8 cellular contexts compared by ENCODE assay signal in the genomic region with DNA sequence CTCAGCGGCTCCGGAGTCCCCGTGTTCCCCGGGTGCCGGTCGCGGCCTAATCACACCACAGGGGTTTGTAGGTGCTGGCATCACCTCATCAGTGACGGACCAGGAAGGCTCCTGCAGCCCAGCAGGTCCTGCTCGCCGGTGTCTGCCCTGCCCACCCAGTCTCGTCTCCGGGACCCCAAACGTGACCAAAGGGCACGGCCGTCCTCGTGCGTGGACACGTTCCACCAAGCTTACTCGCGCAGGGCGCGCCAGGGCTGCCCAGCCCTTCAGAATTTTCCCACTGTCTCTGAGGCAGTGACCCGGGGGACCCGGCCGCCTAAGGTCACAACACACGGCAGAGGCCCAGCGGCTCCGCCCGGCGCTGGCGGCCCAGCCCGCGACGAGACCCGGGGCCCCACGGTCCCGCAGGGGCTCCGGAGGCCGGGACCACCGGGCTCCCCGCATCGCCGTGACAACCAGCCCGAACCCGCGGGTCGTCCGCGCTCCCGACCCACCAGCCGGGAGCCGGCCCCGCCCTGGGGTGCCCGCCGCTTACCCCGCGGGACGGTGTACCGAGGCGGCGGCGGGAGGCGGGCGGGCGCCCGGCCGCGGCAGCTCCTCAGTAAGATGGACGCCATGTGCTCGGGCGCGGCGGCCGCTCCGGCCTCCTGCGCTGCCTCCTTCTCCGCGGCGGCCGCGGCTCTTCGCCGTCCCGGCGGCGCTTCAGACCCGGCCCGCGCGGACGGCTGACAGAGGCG. TPM values are rescaled to one million over a fixed set of nuclear protein-coding genes. Genes with fewer than 3 reads are reported as not detected.
DNase-seq lines count a peak whose midpoint lies in the region; ATAC-seq and TF ChIP-seq lines count a peak whose summit lies in the region.

No MANE protein-coding gene starts in this region.

- H3K36me3 ChIP-seq in BLaER1 treated with 17β-estradiol and CSF1 and Interleukin-3, amounts not matched to agents 10 nM and 100 nM = peaks cover 0 to 21% (median 15%) of the 10 kb centered on the region in 11 experiments; a peak in 15 of 22 replicates
- peaks cover 0 to 6% (median 0%) of the 10 kb centered on the region in 9 donors for H3K36me3 ChIP-seq in heart left ventricle

- H3K9ac ChIP-seq in BLaER1 treated with 17β-estradiol and CSF1 and Interleukin-3, amounts not matched to agents 10 nM and 100 nM = peak overlapping the region; percentile 86 to 97 (median 93)

- peak; percentile 23 for ATAC-seq in GM19455 (IDR thresholded peaks at IDR 0.05; ENCODE audit: unreplicated experiment)
- ATAC-seq in HG03571 (IDR thresholded peaks at IDR 0.05; ENCODE audit: unreplicated experiment) = peak; percentile 26
- peak in 2 of 4 donors; percentile 30 to 37 for ATAC-seq in heart left ventricle

- H3K9me3 ChIP-seq in BLaER1 treated with 17β-estradiol and CSF1 and Interleukin-3, amounts not matched to agents 10 nM and 100 nM (replicated peaks in 1 of 11) = no peaks in the 10 kb centered on the region
- H3K9me3 ChIP-seq in heart left ventricle = no peaks in the 10 kb centered on the region

- H3K4me1 Mint-ChIP-seq in activated T-helper 1 cell treated with anti-CD3 and anti-CD28 coated beads, Interleukin-12 subunit alpha, Interleukin-12 subunit beta, Interleukin-2, Interleukin-4 antibody, amounts not matched to agents 30 ng/mL and 10 ng/mL and 1 ng/mL, durations not matched to agents 14 hours and 24 hours and 36 hours (ENCODE audit: low read depth) = peaks cover 37% of the 10 kb centered on the region

- H3K4me1 ChIP-seq in BLaER1 treated with 17β-estradiol and CSF1 and Interleukin-3, amounts not matched to agents 10 nM and 100 nM = peaks cover 44 to 70% (median 63%) of the 10 kb centered on the region in 10 experiments
- H3K4me1 ChIP-seq in heart left ventricle = peaks cover 0 to 57% (median 26%) of the 10 kb centered on the region in 12 donors

- H3K4me3 Mint-ChIP-seq in activated T-helper 1 cell treated with anti-CD3 and anti-CD28 coated beads, Interleukin-12 subunit alpha, Interleukin-12 subunit beta, Interleukin-2, Interleukin-4 antibody, amounts not matched to agents 30 ng/mL and 10 ng/mL and 1 ng/mL, durations not matched to agents 14 hours and 24 hours and 36 hours = peak overlapping the region; percentile 87

- peak overlapping the region; percentile 83 to 99 (median 96) for H3K4me2 ChIP-seq in BLaER1 treated with 17β-estradiol and CSF1 and Interleukin-3, amounts not matched to agents 10 nM and 100 nM

- intact Hi-C loops in activated T-helper 1 cell treated with anti-CD3 and anti-CD28 coated beads, Interleukin-12 subunit alpha, Interleukin-12 subunit beta, Interleukin-2, Interleukin-4 antibody, amounts not matched to agents 30 ng/mL and 10 ng/mL and 1 ng/mL, durations not matched to agents 14 hours and 24 hours and 36 hours (cut with micrococcal nuclease) = loop anchor here (1.0 to 10.0 kb wide), 14 partner anchors 15 to 923 kb away; a partner anchor contains a TSS
- intact Hi-C loops in heart left ventricle (cut with DNase I) = loop anchor here in 8 of 10 donors (1.0 to 10.0 kb wide), 4 partner anchors 15 to 61 kb away; a partner anchor contains a TSS

- H3K36me3 Mint-ChIP-seq in activated T-helper 1 cell treated with anti-CD3 and anti-CD28 coated beads, Interleukin-12 subunit alpha, Interleukin-12 subunit beta, Interleukin-2, Interleukin-4 antibody, amounts not matched to agents 30 ng/mL and 10 ng/mL and 1 ng/mL, durations not matched to agents 14 hours and 24 hours and 36 hours (ENCODE audit: low read depth) = peaks cover 13% of the 10 kb centered on the region

- no peak for TF ChIP-seq CTCF in heart left ventricle (IDR thresholded peaks at IDR 0.05)
- TF ChIP-seq CTCF in retinal pigment epithelial cell (conservative IDR thresholded peaks at IDR 0.05; ENCODE audit: low read depth, low read length) = no peak

- peak overlapping the region; percentile 87 to 99 (median 96) for H3K4me3 ChIP-seq in BLaER1 treated with 17β-estradiol and CSF1 and Interleukin-3, amounts not matched to agents 10 nM and 100 nM
- peak overlapping the region; percentile 55 to 99 (median 84) for H3K4me3 ChIP-seq in heart left ventricle
- H3K4me3 ChIP-seq in retinal pigment epithelial cell (ENCODE audit: low read length) = peak overlapping the region; percentile 83

- TF ChIP-seq POLR2A in heart left ventricle (IDR thresholded peaks at IDR 0.05) = no peak

- no peaks in the 10 kb centered on the region for H3K9me3 Mint-ChIP-seq in activated T-helper 1 cell treated with anti-CD3 and anti-CD28 coated beads, Interleukin-12 subunit alpha, Interleukin-12 subunit beta, Interleukin-2, Interleukin-4 antibody, amounts not matched to agents 30 ng/mL and 10 ng/mL and 1 ng/mL, durations not matched to agents 14 hours and 24 hours and 36 hours

- peaks cover 20 to 55% (median 43%) of the 10 kb centered on the region in 11 experiments; a peak in 21 of 22 replicates for H4K20me1 ChIP-seq in BLaER1 treated with 17β-estradiol and CSF1 and Interleukin-3, amounts not matched to agents 10 nM and 100 nM

- H3K27me3 ChIP-seq in BLaER1 treated with 17β-estradiol and CSF1 and Interleukin-3, amounts not matched to agents 10 nM and 100 nM = no peaks in the 10 kb centered on the region
- no peaks in the 10 kb centered on the region for H3K27me3 ChIP-seq in heart left ventricle

- 0 to 2% (median 1%) methylated on average over 37 to 92 of the region's 92 CpGs for WGBS in heart left ventricle, 4 donors

- peak overlapping the region; percentile 76 to 93 (median 89) for H3K27ac ChIP-seq in BLaER1 treated with 17β-estradiol and CSF1 and Interleukin-3, amounts not matched to agents 10 nM and 100 nM
- peak overlapping the region; percentile 5 to 94 (median 88) for H3K27ac ChIP-seq in heart left ventricle

- peak overlapping the region; percentile 68 for H3K27ac Mint-ChIP-seq in activated T-helper 1 cell treated with anti-CD3 and anti-CD28 coated beads, Interleukin-12 subunit alpha, Interleukin-12 subunit beta, Interleukin-2, Interleukin-4 antibody, amounts not matched to agents 30 ng/mL and 10 ng/mL and 1 ng/mL, durations not matched to agents 14 hours and 24 hours and 36 hours

- DNase-seq in activated T-helper 1 cell treated with anti-CD3 and anti-CD28 coated beads, Interleukin-12 subunit alpha, Interleukin-12 subunit beta, Interleukin-2, Interleukin-4 antibody, amounts not matched to agents 30 ng/mL and 10 ng/mL and 1 ng/mL, durations not matched to agents 14 hours and 24 hours and 36 hours (ENCODE audit: low spot score) = no peak
- DNase-seq in heart left ventricle = peak in 3 of 5 donors; percentile 32 to 55 (median 48)
- no peak for DNase-seq in retinal pigment epithelial cell (ENCODE audit: low read depth)
- DNase-seq in iPS-NIHi7 (ENCODE audit: extremely low spot score) = no peak
- no peak for DNase-seq in OCI-M2 (lab: John Stamatoyannopoulos, UW; ENCODE audit: unreplicated experiment)

- H3K27me3 Mint-ChIP-seq in activated T-helper 1 cell treated with anti-CD3 and anti-CD28 coated beads, Interleukin-12 subunit alpha, Interleukin-12 subunit beta, Interleukin-2, Interleukin-4 antibody, amounts not matched to agents 30 ng/mL and 10 ng/mL and 1 ng/mL, durations not matched to agents 14 hours and 24 hours and 36 hours (ENCODE audit: insufficient read depth) = no peaks in the 10 kb centered on the region

RNA-seq across cellular contexts. Expression of a gene that starts 0.5 kb away (rescaled TPM):
- 93.9 and 101 TPM in 2 replicates for total RNA-seq in activated T-helper 1 cell treated with anti-CD3 and anti-CD28 coated beads, Interleukin-12 subunit alpha, Interleukin-12 subunit beta, Interleukin-2, Interleukin-4 antibody, amounts not matched to agents 30 ng/mL and 10 ng/mL and 1 ng/mL, durations not matched to agents 14 hours and 24 hours and 36 hours
- 10 to 100 TPM; 35.0 to 54.7 (median 43.4) TPM for total RNA-seq in heart left ventricle
- polyA plus RNA-seq in heart left ventricle = 10 to 100 TPM; 22.1 to 47.4 TPM

RNA-seq across cellular contexts. Expression of a gene that starts 15.7 kb away (rescaled TPM):
- 200 and 202 TPM in 2 replicates for total RNA-seq in activated T-helper 1 cell treated with anti-CD3 and anti-CD28 coated beads, Interleukin-12 subunit alpha, Interleukin-12 subunit beta, Interleukin-2, Interleukin-4 antibody, amounts not matched to agents 30 ng/mL and 10 ng/mL and 1 ng/mL, durations not matched to agents 14 hours and 24 hours and 36 hours
- total RNA-seq in heart left ventricle = 10 to 100 TPM; 27.4 to 63.3 (median 40.5) TPM
- 10 to 100 TPM; 11.4 to 19.0 TPM for polyA plus RNA-seq in heart left ventricle

Comparison
In these comparisons a context has a peak if more than half of its experiments do, and no peak if none do; other contexts are left out.
1. DNase-seq: peak in heart left ventricle (3 of 5); none in activated T-helper 1 cell treated with anti-CD3 and anti-CD28 coated beads, Interleukin-12 subunit alpha, Interleukin-12 subunit beta, Interleukin-2, Interleukin-4 antibody, amounts not matched to agents 30 ng/mL and 10 ng/mL and 1 ng/mL, durations not matched to agents 14 hours and 24 hours and 36 hours (single experiment), retinal pigment epithelial cell (single experiment), iPS-NIHi7 (single experiment) and OCI-M2 (single experiment).
2. Peak in every context shown above with its lines, with median percentiles within 50 percentile points of each other: H3K4me3 ChIP-seq.